Comparison of ENCODE assay signal across 35 cellular contexts in genomic region chr2:6216234-6216633, GRCh38.
"Had no signal": no experiment of that assay in that cellular context is flagged by ENCODE, and none has a peak within 500 bp of the region (broad histone marks: within the 10 kb centered on the region; RNA-seq: fewer than 3 reads in every experiment).

No MANE protein-coding gene starts in this region.

- DNase-seq: Kasumi-1, MG63, MM.1S, MV-4-11, NCI-H1048, NCI-H1092, NCI-H1092 treated with DMSO at 0.1 percent for 48 hours, NCI-H1105, NCI-H1105 treated with DMSO at 0.1 percent for 48 hours, NCI-H1417, NCI-H1417 treated with DMSO at 0.1 percent for 48 hours, NCI-H1436, NCI-H1436 treated with DMSO at 0.1 percent for 48 hours, NCI-H146, NCI-H1694, NCI-H1694 treated with DMSO at 0.1 percent for 48 hours, NCI-H187, NCI-H1930, NCI-H2029, NCI-H2029 treated with DMSO at 0.1 percent for 48 hours, NCI-H2081, NCI-H2081 treated with DMSO at 0.1 percent for 48 hours, NCI-H2107, NCI-H2171, NCI-H2171 treated with DMSO at 0.1 percent for 48 hours, NCI-H2227 treated with DMSO at 0.1 percent for 48 hours, NCI-H226, NCI-H345, NCI-H446, NCI-H446 treated with DMSO at 0.1 percent for 48 hours, NCI-H510A, NCI-H510A treated with DMSO at 0.1 percent for 48 hours, NCI-H524, NCI-H524 treated with DMSO at 0.1 percent for 48 hours, NCI-H526 had no signal

- H3K4me3 ChIP-seq: MG63 had no signal

- H3K9me3 ChIP-seq: MG63 had no signal

- H3K27me3 ChIP-seq: MG63 had no signal

- H3K36me3 ChIP-seq: MG63 had no signal
